1 cellular context compared by ENCODE assay signal in genomic region chr3:139772539-139773500, GRCh38.
TF ChIP-seq lines count a peak whose summit lies in the region.

No MANE protein-coding gene starts in this region.

TF ChIP-seq in IMR-90, 13 proteins besides CTCF, POLR2A, EP300 and RAD21:
- TF ChIP-seq CHD1 (IDR thresholded peaks at IDR 0.05; ENCODE audit: low read depth, low read length), result no peak
- no peak for TF ChIP-seq RCOR1 (IDR thresholded peaks at IDR 0.05; ENCODE audit: insufficient replicate concordance, low read length)
- TF ChIP-seq MAZ (IDR thresholded peaks at IDR 0.05; ENCODE audit: borderline replicate concordance, low read depth, low read length), result 0 out of 2 replicates have a peak, but pooled peaks have one; percentile 20
- TF ChIP-seq NFE2L2 (IDR thresholded peaks at IDR 0.05; ENCODE audit: low read depth, low read length), result peak; percentile 77
